Comparison of ENCODE assay signal across 14 cellular contexts in genomic region chr7:84162584-84162983, GRCh38.
"Had no signal": no experiment of that assay in that cellular context is flagged by ENCODE, and none has a peak within 500 bp of the region (broad histone marks: within the 10 kb centered on the region; RNA-seq: fewer than 3 reads in every experiment).

No MANE protein-coding gene starts in this region.

- FAIRE-seq: urothelium cell line had no signal

- H3K4me3 ChIP-seq: thoracic aorta had no signal

- H3K36me3 ChIP-seq: thoracic aorta, WERI-Rb-1 had no signal

- H3K27ac Mint-ChIP-seq: dendritic cell treated with granulocyte-macrophage colony-stimulating factor and Interleukin-4, amounts not matched to agents 40 ng/mL and 50 ng/mL, for 4 days; natural killer cell; stimulated activated naive CD8-positive, alpha-beta T cell treated with anti-CD3 and anti-CD28 coated beads, Interleukin-15, Interleukin-2, amounts not matched to agents 100 ng/mL and 50 ng/mL, for 24 hours; T-cell had no signal

- H3K4me3 Mint-ChIP-seq: dendritic cell treated with granulocyte-macrophage colony-stimulating factor and Interleukin-4, amounts not matched to agents 40 ng/mL and 50 ng/mL, for 4 days; natural killer cell; stimulated activated naive CD8-positive, alpha-beta T cell treated with anti-CD3 and anti-CD28 coated beads, Interleukin-15, Interleukin-2, amounts not matched to agents 100 ng/mL and 50 ng/mL, for 24 hours; T-cell had no signal

- DNase-seq: activated CD4-positive, alpha-beta T cell treated with anti-CD3 and anti-CD28 coated beads for 48 hours; activated naive CD4-positive, alpha-beta T cell treated with Interleukin-2 at 50 U/mL for 16 hours; central memory CD4-positive, alpha-beta T cell; erythroblast; mammary epithelial cell; natural killer cell; occipital lobe; stimulated activated CD4-positive, alpha-beta T cell treated with anti-CD3 and anti-CD28 coated beads, Interleukin-4, amount 100 ng/mL, for 24 hours; T-cell; WERI-Rb-1 had no signal

- H3K4me1 Mint-ChIP-seq: natural killer cell, T-cell had no signal

- H3K9me3 ChIP-seq: thoracic aorta had no signal

- H3K36me3 Mint-ChIP-seq: natural killer cell, T-cell had no signal

- H3K9me3 Mint-ChIP-seq: dendritic cell treated with granulocyte-macrophage colony-stimulating factor and Interleukin-4, amounts not matched to agents 40 ng/mL and 50 ng/mL, for 4 days; stimulated activated naive CD8-positive, alpha-beta T cell treated with anti-CD3 and anti-CD28 coated beads, Interleukin-15, Interleukin-2, amounts not matched to agents 100 ng/mL and 50 ng/mL, for 24 hours had no signal

- H3K27me3 Mint-ChIP-seq: dendritic cell treated with granulocyte-macrophage colony-stimulating factor and Interleukin-4, amounts not matched to agents 40 ng/mL and 50 ng/mL, for 4 days; stimulated activated naive CD8-positive, alpha-beta T cell treated with anti-CD3 and anti-CD28 coated beads, Interleukin-15, Interleukin-2, amounts not matched to agents 100 ng/mL and 50 ng/mL, for 24 hours; T-cell had no signal

- ATAC-seq: natural killer cell, T-cell had no signal
